ENCODE assay signal across 20 cellular contexts in the genomic region with DNA sequence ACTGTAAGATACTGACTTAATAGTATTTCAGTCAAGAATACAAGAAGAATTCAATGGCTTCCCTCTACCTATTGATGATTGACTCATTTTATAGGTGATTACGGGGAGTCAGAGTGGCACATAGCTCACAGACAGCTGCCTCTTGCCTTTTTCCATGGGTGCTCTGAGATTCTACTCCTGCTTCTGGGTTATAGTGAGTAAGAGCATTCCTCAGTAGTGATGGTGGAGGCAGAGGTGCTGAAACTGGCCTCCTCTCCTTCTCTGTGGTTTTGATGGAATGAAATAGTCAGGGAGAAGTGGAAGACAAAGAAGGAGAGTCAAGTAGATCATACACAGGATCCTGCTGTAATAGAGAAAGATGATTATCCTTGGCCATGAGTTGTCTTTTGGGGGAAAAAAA.
DNase-seq lines count a peak whose midpoint lies in the region; ATAC-seq and TF ChIP-seq lines count a peak whose summit lies in the region.
"Had no signal": no experiment of that assay in that cellular context is flagged by ENCODE, and none has a peak within 500 bp of the region (broad histone marks: within the 10 kb centered on the region; RNA-seq: fewer than 3 reads in every experiment).

No MANE protein-coding gene starts in this region.

- H3K4me3 ChIP-seq in osteoblast (ENCODE audit: insufficient read depth, low read length) = no peak overlapping the region

- no peaks in the 10 kb centered on the region for H4K20me1 ChIP-seq in osteoblast (ENCODE audit: insufficient read depth, low read length)

- ATAC-seq in SK-N-SH treated with all-trans-retinoic acid at 6 μM for 48 hours (peak; percentile 78), HG03457 (IDR thresholded peaks at IDR 0.05; ENCODE audit: unreplicated experiment) (no peak)
- ATAC-seq: left ventricle myocardium superior; stimulated activated naive CD8-positive, alpha-beta T cell treated with anti-CD3 and anti-CD28 coated beads, Interleukin-15, amount 100 ng/mL, for 72 hours; T-cell had no signal

- no peak overlapping the region for H2AFZ ChIP-seq in osteoblast (ENCODE audit: low read length)

- H3K4me2 ChIP-seq in osteoblast (ENCODE audit: insufficient read depth, low read length) = peak overlapping the region; percentile 49

- no peaks in the 10 kb centered on the region for H3K27me3 ChIP-seq in osteoblast (ENCODE audit: insufficient read depth, low read length)

- DNase-seq in GM04503 (ENCODE audit: low read depth) (peak; percentile 79), fibroblast of gingiva (ENCODE audit: low read depth) (peak; percentile 80), osteoblast (ENCODE audit: insufficient read length, low spot score, missing footprints) (peak; percentile 69), hippocampal formation (lab: John Stamatoyannopoulos, UW) (no peak), HuH-7.5 (ENCODE audit: low spot score) (no peak), head of caudate nucleus (no peak)
- DNase-seq: activated CD4-positive, CD25-positive, alpha-beta regulatory T cell; activated naive CD4-positive, alpha-beta T cell; caudate nucleus; CD4-positive, alpha-beta T cell; DND-41; hypothalamus; left ventricle myocardium superior; naive B cell; NCI-H774; stimulated activated naive CD8-positive, alpha-beta T cell treated with anti-CD3 and anti-CD28 coated beads, Interleukin-15, amount 100 ng/mL, for 72 hours; T-cell had no signal

- H3K36me3 ChIP-seq in osteoblast (ENCODE audit: insufficient read depth, low read length) = no peaks in the 10 kb centered on the region

- H3K9me3 ChIP-seq in osteoblast (ENCODE audit: low read depth, low read length) = no peaks in the 10 kb centered on the region

- H3K27ac ChIP-seq in osteoblast (ENCODE audit: low read depth, low read length) = no peak overlapping the region
- H3K27ac ChIP-seq: RWPE1 had no signal

- no peak for TF ChIP-seq CTCF in osteoblast (IDR thresholded peaks at IDR 0.05; ENCODE audit: extremely low read depth, low read depth, low read length)

- H3K79me2 ChIP-seq in osteoblast (ENCODE audit: insufficient read depth, low read length) = no peaks in the 10 kb centered on the region

- intact Hi-C loops in head of caudate nucleus (cut with DNase I) = no loop called here

- H3K4me1 ChIP-seq in osteoblast (ENCODE audit: insufficient read depth, low read length) = peaks cover 15% of the 10 kb centered on the region

TF ChIP-seq in SK-N-SH treated with all-trans-retinoic acid at 6 μM for 48 hours, 23 proteins besides CTCF, POLR2A, EP300 and RAD21:
- TF ChIP-seq ZC3H10 (CRISPR knock-in tag; IDR thresholded peaks at IDR 0.05) = no peak

Comparison
In these comparisons a context has a peak if more than half of its experiments do, and no peak if none do; other contexts are left out.
1. DNase-seq: peak in GM04503 (single experiment), fibroblast of gingiva (single experiment) and osteoblast (single experiment); none in hippocampal formation (0 of 2), HuH-7.5 (single experiment) and head of caudate nucleus (0 of 42).